17 cellular contexts compared by ENCODE assay signal in the genomic region with DNA sequence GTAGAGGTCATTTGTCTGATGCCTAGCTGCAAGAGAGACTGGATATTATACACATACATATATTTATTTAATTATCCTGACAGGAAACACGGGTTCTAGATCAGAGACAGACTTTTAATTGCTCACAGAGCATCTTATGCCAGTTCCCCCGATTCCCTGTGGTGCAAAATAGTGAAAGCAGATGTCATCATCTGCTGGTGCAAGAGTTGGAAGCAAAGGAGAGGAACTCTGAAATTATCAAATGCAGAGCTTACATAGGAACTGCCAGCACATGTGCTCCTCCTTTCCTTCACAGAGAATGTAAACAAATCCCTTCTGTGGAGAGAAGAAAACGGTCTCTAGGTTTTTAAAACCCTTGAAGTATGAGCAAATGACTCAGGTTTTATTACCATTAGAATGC.
DNase-seq lines count a peak whose midpoint lies in the region; ATAC-seq and TF ChIP-seq lines count a peak whose summit lies in the region.
"Had no signal": no experiment of that assay in that cellular context is flagged by ENCODE, and none has a peak within 500 bp of the region (broad histone marks: within the 10 kb centered on the region; RNA-seq: fewer than 3 reads in every experiment).

No MANE protein-coding gene starts in this region.

- H3K27ac ChIP-seq in AG04450 (ENCODE audit: low read depth, low read length) (no peak overlapping the region), SK-N-MC (peak overlapping the region; percentile 93)
- H3K27ac ChIP-seq: BLaER1 treated with 17β-estradiol and CSF1 and Interleukin-3, amounts not matched to agents 10 nM and 100 nM; PC-9 had no signal

- H3K9me3 ChIP-seq in AG04450 (ENCODE audit: control insufficient read depth, insufficient read depth, low read length) (no peaks in the 10 kb centered on the region), SK-N-MC (ENCODE audit: low read depth, low read length) (no peaks in the 10 kb centered on the region)
- H3K9me3 ChIP-seq: BLaER1 treated with 17β-estradiol and CSF1 and Interleukin-3, amounts not matched to agents 10 nM and 100 nM had no signal

- no peak for ATAC-seq in HG03025 (IDR thresholded peaks at IDR 0.05; ENCODE audit: low FRiP score, unreplicated experiment)
- ATAC-seq: HCT116 had no signal

- POLR2A ChIA-PET in AG04450 (lab: Yijun Ruan, JAX): no interaction called here

- H3K27me3 ChIP-seq in AG04450 (ENCODE audit: control insufficient read depth, insufficient read depth, low read length): no peaks in the 10 kb centered on the region
- H3K27me3 ChIP-seq: BLaER1 treated with 17β-estradiol and CSF1 and Interleukin-3, amounts not matched to agents 10 nM and 100 nM had no signal

- no peak for TF ChIP-seq CTCF in AG04450 (IDR thresholded peaks at IDR 0.05; ENCODE audit: low read depth, low read length)

- CTCF ChIA-PET in AG04450 (lab: Charles Lee): no interaction called here

- no peak overlapping the region for H3K4me3 ChIP-seq in AG04450 (ENCODE audit: low read depth, low read length)
- peak overlapping the region; percentile 61 for H3K4me3 ChIP-seq in SK-N-MC
- H3K4me3 ChIP-seq: BLaER1 treated with 17β-estradiol and CSF1 and Interleukin-3, amounts not matched to agents 10 nM and 100 nM; PC-9 had no signal

- H3K36me3 ChIP-seq in SK-N-MC (ENCODE audit: insufficient read depth, low read length): peaks cover 4% of the 10 kb centered on the region
- H3K36me3 ChIP-seq: BLaER1 treated with 17β-estradiol and CSF1 and Interleukin-3, amounts not matched to agents 10 nM and 100 nM had no signal

- DNase-seq in AG04450 (ENCODE audit: low read depth, low spot score): peak; percentile 32
- DNase-seq in H4 (ENCODE audit: low spot score): peak; percentile 34
- DNase-seq in SK-N-MC (ENCODE audit: low read depth, low spot score): peak; percentile 96
- peak; percentile 46 for DNase-seq in fibroblast of the conjunctiva (ENCODE audit: low read depth)
- DNase-seq in EL: no peak
- DNase-seq in NCI-H1930 (lab: John Stamatoyannopoulos, UW): no peak
- no peak for DNase-seq in NCI-H510A (lab: John Stamatoyannopoulos, UW)
- DNase-seq: DMS153; KBM-7; NCI-H1092; NCI-H1694 treated with DMSO at 0.1 percent for 48 hours; NCI-H524 treated with DMSO at 0.1 percent for 48 hours; NK-92 treated with Interleukin-12 subunit alpha and Interleukin-12 subunit beta, amount 100 ng/mL, for 24 hours; PC-9 had no signal

- peak overlapping the region; percentile 4 for H3K9ac ChIP-seq in SK-N-MC (ENCODE audit: insufficient read length)
- H3K9ac ChIP-seq: BLaER1 treated with 17β-estradiol and CSF1 and Interleukin-3, amounts not matched to agents 10 nM and 100 nM had no signal

Comparison
In these comparisons a context has a peak if more than half of its experiments do, and no peak if none do; other contexts are left out.
1. DNase-seq: peak in AG04450 (single experiment), H4 (single experiment), SK-N-MC (single experiment) and fibroblast of the conjunctiva (single experiment); none in EL (single experiment), NCI-H1930 (0 of 2) and NCI-H510A (single experiment).